ENCODE assay signal across 11 cellular contexts in genomic region chr7:140404565-140405080, GRCh38. TPM values are rescaled to one million over a fixed set of nuclear protein-coding genes. Genes with fewer than 3 reads are reported as not detected.
A peak's percentile ranks its signal among the peaks of the same experiment; 100 is the strongest.
DNase-seq lines count a peak whose midpoint lies in the region; ATAC-seq and TF ChIP-seq lines count a peak whose summit lies in the region.
"Had no signal": no experiment of that assay in that cellular context is flagged by ENCODE, and none has a peak within 500 bp of the region (broad histone marks: within the 10 kb centered on the region; RNA-seq: fewer than 3 reads in every experiment).

No MANE protein-coding gene starts in this region.

- DNase-seq in activated naive CD4-positive, alpha-beta T cell treated with anti-CD3 and anti-CD28 coated beads for 36 hours, result no peak
- no peak for DNase-seq in activated naive CD4-positive, alpha-beta T cell treated with Interleukin-2 at 50 U/mL for 16 hours
- DNase-seq in activated B cell treated with CpG ODN at 0.5 μM for 24 hours, result no peak
- no peak for DNase-seq in transverse colon
- no peak for DNase-seq in mesenteric fat pad (ENCODE audit: low spot score)
- DNase-seq in NCI-H345 (lab: John Stamatoyannopoulos, UW), result no peak

- peak overlapping the region; percentile 86 for H3K27ac Mint-ChIP-seq in activated naive CD4-positive, alpha-beta T cell treated with anti-CD3 and anti-CD28 coated beads for 36 hours
- H3K27ac Mint-ChIP-seq in activated B cell treated with CpG ODN at 0.5 μM for 24 hours, result peak overlapping the region; percentile 46

- H3K4me1 ChIP-seq in iPS-20b (ENCODE audit: insufficient read depth, low read length) (peaks cover 12% of the 10 kb centered on the region; the same call in 1 of the 2 replicates), transverse colon (peaks cover 0 to 16% (median 4%) of the 10 kb centered on the region in 4 donors)

- H3K27me3 ChIP-seq in iPS-20b (ENCODE audit: insufficient read depth, low read length) (no peaks in the 10 kb centered on the region), transverse colon (peaks cover 9% of the 10 kb centered on the region)

- no peak for TF ChIP-seq POLR2A in transverse colon (IDR thresholded peaks at IDR 0.05)

- H3K36me3 ChIP-seq in iPS-20b (ENCODE audit: insufficient read depth, low read depth, low read length) (no peaks in the 10 kb centered on the region), transverse colon (no peaks in the 10 kb centered on the region)

- WGBS in transverse colon (ENCODE audit: low coverage in 1 of 2), 2 donors, result 44 to 63% methylated on average over 3 of the region's 3 CpGs

- no peaks in the 10 kb centered on the region for H3K9me3 Mint-ChIP-seq in activated naive CD4-positive, alpha-beta T cell treated with anti-CD3 and anti-CD28 coated beads for 36 hours
- H3K9me3 Mint-ChIP-seq in activated B cell treated with CpG ODN at 0.5 μM for 24 hours, result no peaks in the 10 kb centered on the region

- peak overlapping the region; percentile 64; the same call in 1 of the 2 replicates for H3K9ac ChIP-seq in iPS-20b (ENCODE audit: low read depth, low read length)

- H3K27me3 Mint-ChIP-seq in activated naive CD4-positive, alpha-beta T cell treated with anti-CD3 and anti-CD28 coated beads for 36 hours (ENCODE audit: low read depth), result no peaks in the 10 kb centered on the region
- H3K27me3 Mint-ChIP-seq in activated B cell treated with CpG ODN at 0.5 μM for 24 hours, result no peaks in the 10 kb centered on the region

- H3K27ac ChIP-seq in iPS-20b (ENCODE audit: low read length) (no peak overlapping the region), transverse colon (peak overlapping the region; percentile 61 to 85 (median 68))

- in situ Hi-C loops in transverse colon (cut with MboI; ENCODE audit: low pct_ligation_motif_present in 1 of 4, low pct_unique_long_range_greater_than_20kb in 1 of 4, low sequenced_read_pairs in 3 of 4), result no loop called here

- no peak for ATAC-seq in activated B cell treated with CpG ODN at 0.5 μM for 24 hours (ENCODE audit: low read depth)
- ATAC-seq in HG02610 (IDR thresholded peaks at IDR 0.05; ENCODE audit: unreplicated experiment), result no peak
- ATAC-seq: Right ventricle myocardium inferior had no signal

- H3K4me3 ChIP-seq in iPS-20b (ENCODE audit: low read length), result peak overlapping the region; percentile 77
- H3K4me3 ChIP-seq in transverse colon, result peak overlapping the region in 3 of 4 donors; percentile 37 to 68 (median 40)

- intact Hi-C loops in activated naive CD4-positive, alpha-beta T cell treated with anti-CD3 and anti-CD28 coated beads for 36 hours (cut with micrococcal nuclease), result loop anchor here (1.0 to 5.0 kb wide), 7 partner anchors 38 to 722 kb away; partner anchors contain the start of genes BRAF, MRPS33 and PARP12
- intact Hi-C loops in activated B cell treated with CpG ODN at 0.5 μM for 24 hours (cut with micrococcal nuclease) (loop anchor here (2.0 kb wide), 1 partner anchor 14 kb away; no protein-coding TSS in a partner anchor), transverse colon (cut with DNase I; ENCODE audit: low total_unique reads) (no loop called here)

- no peaks in the 10 kb centered on the region for H3K9me3 ChIP-seq in iPS-20b (ENCODE audit: insufficient read depth, low read depth, low read length)
- no peaks in the 10 kb centered on the region for H3K9me3 ChIP-seq in transverse colon

- TF ChIP-seq EP300 in transverse colon (IDR thresholded peaks at IDR 0.05; ENCODE audit: low read depth), result no peak

- POLR2A ChIA-PET in activated B cell treated with CpG ODN at 0.5 μM for 24 hours (lab: Charles Lee), result no interaction called here

- peaks cover 2% of the 10 kb centered on the region for H3K36me3 Mint-ChIP-seq in activated naive CD4-positive, alpha-beta T cell treated with anti-CD3 and anti-CD28 coated beads for 36 hours (ENCODE audit: low read depth)
- no peaks in the 10 kb centered on the region for H3K36me3 Mint-ChIP-seq in activated B cell treated with CpG ODN at 0.5 μM for 24 hours (ENCODE audit: low read depth)

- CTCF ChIA-PET in activated naive CD4-positive, alpha-beta T cell treated with anti-CD3 and anti-CD28 coated beads for 36 hours (lab: Charles Lee), result interaction anchor here (1.8 kb wide), 1 partner anchor 39 kb away, joined by 10 read pairs; no protein-coding TSS in a partner anchor
- CTCF ChIA-PET in activated B cell treated with CpG ODN at 0.5 μM for 24 hours (lab: Charles Lee), result no interaction called here

- TF ChIP-seq CTCF in activated B cell treated with CpG ODN at 0.5 μM for 24 hours (IDR thresholded peaks at IDR 0.05) (no peak), transverse colon (IDR thresholded peaks at IDR 0.05) (no peak)

- H3K4me3 Mint-ChIP-seq in activated naive CD4-positive, alpha-beta T cell treated with anti-CD3 and anti-CD28 coated beads for 36 hours, result peak overlapping the region; percentile 82
- H3K4me3 Mint-ChIP-seq in activated B cell treated with CpG ODN at 0.5 μM for 24 hours, result peak overlapping the region; percentile 25

- H3K4me1 Mint-ChIP-seq in activated naive CD4-positive, alpha-beta T cell treated with anti-CD3 and anti-CD28 coated beads for 36 hours (ENCODE audit: low read depth), result peaks cover 27% of the 10 kb centered on the region
- H3K4me1 Mint-ChIP-seq in activated B cell treated with CpG ODN at 0.5 μM for 24 hours, result peaks cover 12% of the 10 kb centered on the region

RNA-seq across cellular contexts. Expression of gene RAB19, which starts 0.8 kb away (rescaled TPM):
- total RNA-seq in activated naive CD4-positive, alpha-beta T cell treated with anti-CD3 and anti-CD28 coated beads for 36 hours, result 1 to 10 TPM; 4.6 to 5.2 TPM
- total RNA-seq in activated B cell treated with CpG ODN at 0.5 μM for 24 hours, result 0.37 and 0.55 TPM in 2 replicates
- total RNA-seq in transverse colon, result 10 to 100 TPM; 10.3 to 87.9 (median 18.9) TPM
- total RNA-seq in mesenteric fat pad, result not detected
- total RNA-seq: Daoy, frontal cortex, Right ventricle myocardium inferior had no signal

RNA-seq across cellular contexts. Expression of gene SLC37A3, which starts 6.3 kb away (rescaled TPM):
- 10 to 100 TPM; 25.6 to 28.7 TPM for total RNA-seq in activated naive CD4-positive, alpha-beta T cell treated with anti-CD3 and anti-CD28 coated beads for 36 hours
- total RNA-seq in activated B cell treated with CpG ODN at 0.5 μM for 24 hours (10.6 and 12.4 TPM in 2 replicates), transverse colon (100 to 1,000 TPM in 1 of 4 donors, 10 to 100 TPM in 3; 34.8 to 132 (median 76.0) TPM), mesenteric fat pad (45.6 TPM)
